ENCODE assay signal across 8 cellular contexts in genomic region chr5:131164931-131165727, GRCh38. TPM values are rescaled to one million over a fixed set of nuclear protein-coding genes. Genes with fewer than 3 reads are reported as not detected.
DNase-seq lines count a peak whose midpoint lies in the region; ATAC-seq and TF ChIP-seq lines count a peak whose summit lies in the region.

Gene HINT1 (minus strand): TSS chr5:131165256. CDS start chr5:131165205, 51 bp downstream.

- H3K27ac Mint-ChIP-seq in T-helper 1 cell treated with Interleukin-12 subunit alpha and Interleukin-12 subunit beta and Interleukin-4 antibody, amounts not matched to agents 30 μg/mL and 1 μg/mL, for 36 hours: peak within 1 kb of the TSS; percentile 93

- H3K36me3 Mint-ChIP-seq in T-helper 1 cell treated with Interleukin-12 subunit alpha and Interleukin-12 subunit beta and Interleukin-4 antibody, amounts not matched to agents 30 μg/mL and 1 μg/mL, for 36 hours (ENCODE audit: low read depth): peaks cover 31% of the 10 kb centered on the region

- peak; percentile 56 for TF ChIP-seq CTCF in GM13977 (IDR thresholded peaks at IDR 0.05; ENCODE audit: extremely low read depth, insufficient read depth, missing control alignments)
- TF ChIP-seq CTCF in vagina (IDR thresholded peaks at IDR 0.05): peak in 1 of 3 experiments; percentile 51

- in situ Hi-C loops in GM13977 (cut with MboI; ENCODE audit: low pct_unique_long_range_greater_than_20kb, low sequenced_read_pairs, unreplicated experiment): loop anchor here (10.0 kb wide), 2 partner anchors 90 to 220 kb away; no protein-coding TSS in a partner anchor

- H3K27ac ChIP-seq in vagina: peak within 1 kb of the TSS; percentile 95

- DNase-seq in GM13977 (ENCODE audit: low spot score): peak; percentile 96
- DNase-seq in NCI-H146 treated with DMSO at 0.1 percent for 48 hours (lab: John Stamatoyannopoulos, UW; ENCODE audit: unreplicated experiment): peak; percentile 81
- DNase-seq in amygdala (lab: John Stamatoyannopoulos, UW): peak; percentile 23 to 91 (median 75)
- peak; percentile 97 for DNase-seq in left ventricle myocardium superior
- DNase-seq in putamen (ENCODE audit: low spot score): peak; percentile 87
- DNase-seq in vagina (ENCODE audit: extremely low spot score in 2 of 2): peak in 1 of 2 donors; percentile 92

- peaks cover 32% of the 10 kb centered on the region for H3K4me1 ChIP-seq in vagina

- intact Hi-C loops in left ventricle myocardium superior (cut with micrococcal nuclease) (no loop called here), vagina (cut with DNase I) (loop anchor here (10.0 kb wide), 1 partner anchor 100 kb away; the partner anchor contains the start of gene CDC42SE2)

- TF ChIP-seq POLR2A in vagina (IDR thresholded peaks at IDR 0.05): peak in 1 of 2 donors; percentile 63

- ATAC-seq in HG02884 (IDR thresholded peaks at IDR 0.05; ENCODE audit: unreplicated experiment) (peak; percentile 84), left ventricle myocardium superior (peak; percentile 98)

- H3K4me3 Mint-ChIP-seq in T-helper 1 cell treated with Interleukin-12 subunit alpha and Interleukin-12 subunit beta and Interleukin-4 antibody, amounts not matched to agents 30 μg/mL and 1 μg/mL, for 36 hours: peak within 1 kb of the TSS; percentile 93

- H3K4me1 Mint-ChIP-seq in T-helper 1 cell treated with Interleukin-12 subunit alpha and Interleukin-12 subunit beta and Interleukin-4 antibody, amounts not matched to agents 30 μg/mL and 1 μg/mL, for 36 hours (ENCODE audit: low read depth): peaks cover 47% of the 10 kb centered on the region

- H3K4me3 ChIP-seq in vagina: peak within 1 kb of the TSS; percentile 70 to 76

- H3K27me3 ChIP-seq in vagina: no peaks in the 10 kb centered on the region

- no peaks in the 10 kb centered on the region for H3K9me3 Mint-ChIP-seq in T-helper 1 cell treated with Interleukin-12 subunit alpha and Interleukin-12 subunit beta and Interleukin-4 antibody, amounts not matched to agents 30 μg/mL and 1 μg/mL, for 36 hours

- H3K9me3 ChIP-seq in vagina: no peaks in the 10 kb centered on the region

- peaks cover 0 to 25% of the 10 kb centered on the region in 2 donors for H3K36me3 ChIP-seq in vagina

- no peaks in the 10 kb centered on the region for H3K27me3 Mint-ChIP-seq in T-helper 1 cell treated with Interleukin-12 subunit alpha and Interleukin-12 subunit beta and Interleukin-4 antibody, amounts not matched to agents 30 μg/mL and 1 μg/mL, for 36 hours (ENCODE audit: low read depth)

RNA-seq across cellular contexts. Expression of gene HINT1, which starts in this region (rescaled TPM):
- total RNA-seq in left ventricle myocardium superior: 187 TPM
- total RNA-seq in vagina: 161 TPM
